8 cellular contexts compared by ENCODE assay signal in genomic region chr1:235328271-235329138, GRCh38. TPM values are rescaled to one million over a fixed set of nuclear protein-coding genes. Genes with fewer than 3 reads are reported as not detected.
DNase-seq lines count a peak whose midpoint lies in the region; ATAC-seq lines count a peak whose summit lies in the region.

GGPS1 (plus strand) TSS chr1:235328570; CDS start chr1:235335265, 6,695 bp downstream.

- no peaks in the 10 kb centered on the region for H3K36me3 ChIP-seq in endocrine pancreas (ENCODE audit: control insufficient read depth, insufficient read depth, low read length)

- DNase-seq in Caki2 (ENCODE audit: low read depth) (peak; percentile 98), HUDEP-2 (lab: John Stamatoyannopoulos, UW; ENCODE audit: unreplicated experiment in 76 of 76) (peak; percentile 25 to 99 (median 95)), NOMO-1 treated with dmso at 0.1 percent for 144 hours (lab: John Stamatoyannopoulos, UW; ENCODE audit: unreplicated experiment) (peak; percentile 98), memory B cell (ENCODE audit: low spot score in 2 of 2) (peak; percentile 86 to 94)
- DNase-seq in activated CD8-positive, alpha-beta memory T cell treated with anti-CD3 and anti-CD28 coated beads for 48 hours (ENCODE audit: low read depth in 2 of 3, low spot score in 2 of 3) = peak; percentile 96 to 98 (median 97)
- peak; percentile 97 for DNase-seq in stimulated activated CD8-positive, alpha-beta memory T cell treated with anti-CD3 and anti-CD28 coated beads, Interleukin-12 subunit alpha, Interleukin-12 subunit beta, amount 100 ng/mL, for 24 hours (ENCODE audit: extremely low read depth)

- no peak within 1 kb of the TSS for H3K27ac Mint-ChIP-seq in memory B cell

- ATAC-seq in GM21390 (IDR thresholded peaks at IDR 0.05; ENCODE audit: unreplicated experiment) = peak; percentile 60
- ATAC-seq in memory B cell (ENCODE audit: low read depth) = peak; percentile 73

- in situ Hi-C loops in Caki2 (cut with HindIII; ENCODE audit: low pct_unique_long_range_greater_than_20kb, low sequenced_read_pairs) = no loop called here

- H3K4me3 ChIP-seq in endocrine pancreas (ENCODE audit: control insufficient read depth, insufficient read depth, low read length) = peak within 1 kb of the TSS; percentile 94

- H3K36me3 Mint-ChIP-seq in memory B cell = peaks cover 2% of the 10 kb centered on the region

- no peak within 1 kb of the TSS for H3K4me3 Mint-ChIP-seq in memory B cell

- H3K4me1 Mint-ChIP-seq in memory B cell = peaks cover 28% of the 10 kb centered on the region

- peak within 1 kb of the TSS; percentile 96 for H3K9ac ChIP-seq in endocrine pancreas (ENCODE audit: control insufficient read depth, insufficient read depth, low read length)

- no peaks in the 10 kb centered on the region for H3K9me3 ChIP-seq in endocrine pancreas (ENCODE audit: control insufficient read depth, low read length)

- no peaks in the 10 kb centered on the region for H3K9me3 Mint-ChIP-seq in memory B cell

- H3K4me1 ChIP-seq in endocrine pancreas (ENCODE audit: control insufficient read depth, insufficient read depth, low read length) = peaks cover 34% of the 10 kb centered on the region

- no peaks in the 10 kb centered on the region for H3K27me3 Mint-ChIP-seq in memory B cell

- H3K27me3 ChIP-seq in endocrine pancreas (ENCODE audit: control insufficient read depth, insufficient read depth, low read length) = no peaks in the 10 kb centered on the region

RNA-seq across cellular contexts. Expression of gene GGPS1, which starts in this region (rescaled TPM):
- total RNA-seq in Caki2 (2014; rRNA removed; shearing (Covaris generic); ENCODE audit: low replicate concordance) = 14.8 and 27.7 TPM in 2 replicates

Comparison
In these comparisons a context has a peak if more than half of its experiments do, and no peak if none do; other contexts are left out.
1. Peak in every context shown above with its lines: DNase-seq, ATAC-seq and H3K4me3 ChIP-seq.